In the genomic region with DNA sequence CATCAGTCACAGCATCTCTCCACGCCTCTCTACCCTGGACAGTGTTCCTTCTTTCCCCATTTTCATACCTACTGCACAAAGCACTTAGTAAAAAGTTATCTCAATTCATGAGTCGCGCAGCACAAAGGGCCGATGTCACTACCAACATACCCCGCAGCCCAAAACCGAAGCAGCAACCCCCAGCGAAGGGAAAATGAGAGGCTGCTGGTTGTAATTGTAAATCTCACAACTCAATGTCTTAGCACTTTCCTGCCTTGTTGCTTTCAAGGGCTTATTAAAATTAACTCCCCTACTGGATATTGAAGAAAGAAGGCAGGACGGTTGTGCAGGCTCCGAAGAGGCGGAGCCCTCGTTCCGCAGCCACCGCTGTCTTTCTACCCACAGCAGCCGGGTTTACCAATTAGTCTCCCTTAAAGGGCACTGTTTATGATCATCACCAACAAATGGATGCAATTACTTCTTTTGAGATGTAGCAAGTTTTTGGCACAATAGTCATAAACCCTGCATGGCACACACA, we compare ENCODE assay signal across 2 cellular contexts.
TF ChIP-seq lines count a peak whose summit lies in the region.

No MANE protein-coding gene starts in this region.

TF ChIP-seq in GM23338, 12 proteins besides CTCF, POLR2A, EP300 and RAD21:
- TF ChIP-seq EZH2phosphoT487 (IDR thresholded peaks at IDR 0.05; ENCODE audit: unreplicated experiment) (no peak), STAT1 (IDR thresholded peaks at IDR 0.05; ENCODE audit: unreplicated experiment) (no peak)

TF ChIP-seq in K562, 482 proteins besides CTCF, POLR2A, EP300 and RAD21:
- TF ChIP-seq CSDE1 (IDR thresholded peaks at IDR 0.05) (no peak), CREB3 (tag; conservative IDR thresholded peaks at IDR 0.05; ENCODE audit: low read depth) (no peak), RBM25 (IDR thresholded peaks at IDR 0.05; ENCODE audit: low read depth, low read length, severe bottlenecking) (no peak), TRIM28 (IDR thresholded peaks at IDR 0.05) (no peak), PML (IDR thresholded peaks at IDR 0.05; ENCODE audit: low read length) (no peak), TARDBP (IDR thresholded peaks at IDR 0.05) (no peak), DNMT1 (IDR thresholded peaks at IDR 0.05) (no peak), FOXA3 (CRISPR knock-in tag; conservative IDR thresholded peaks at IDR 0.05 in 1 of 2, IDR thresholded peaks at IDR 0.05 in 1 of 2) (no peak), TAF1 (IDR thresholded peaks at IDR 0.05; ENCODE audit: control insufficient read depth, extremely low read depth, insufficient read depth, low read length, severe bottlenecking) (no peak), ZBTB49 (CRISPR knock-in tag; IDR thresholded peaks at IDR 0.05; ENCODE audit: borderline replicate concordance) (no peak), ZNF75A (CRISPR knock-in tag; IDR thresholded peaks at IDR 0.05) (no peak), ZNF583 (CRISPR knock-in tag; IDR thresholded peaks at IDR 0.05) (no peak), ZNF143 (CRISPR knock-in tag; IDR thresholded peaks at IDR 0.05) (no peak)
- TF ChIP-seq, protein P1, sequence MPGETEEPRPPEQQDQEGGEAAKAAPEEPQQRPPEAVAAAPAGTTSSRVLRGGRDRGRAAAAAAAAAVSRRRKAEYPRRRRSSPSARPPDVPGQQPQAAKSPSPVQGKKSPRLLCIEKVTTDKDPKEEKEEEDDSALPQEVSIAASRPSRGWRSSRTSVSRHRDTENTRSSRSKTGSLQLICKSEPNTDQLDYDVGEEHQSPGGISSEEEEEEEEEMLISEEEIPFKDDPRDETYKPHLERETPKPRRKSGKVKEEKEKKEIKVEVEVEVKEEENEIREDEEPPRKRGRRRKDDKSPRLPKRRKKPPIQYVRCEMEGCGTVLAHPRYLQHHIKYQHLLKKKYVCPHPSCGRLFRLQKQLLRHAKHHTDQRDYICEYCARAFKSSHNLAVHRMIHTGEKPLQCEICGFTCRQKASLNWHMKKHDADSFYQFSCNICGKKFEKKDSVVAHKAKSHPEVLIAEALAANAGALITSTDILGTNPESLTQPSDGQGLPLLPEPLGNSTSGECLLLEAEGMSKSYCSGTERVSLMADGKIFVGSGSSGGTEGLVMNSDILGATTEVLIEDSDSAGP (CRISPR knock-in tag; IDR thresholded peaks at IDR 0.05), result no peak
- TF ChIP-seq, protein P2, sequence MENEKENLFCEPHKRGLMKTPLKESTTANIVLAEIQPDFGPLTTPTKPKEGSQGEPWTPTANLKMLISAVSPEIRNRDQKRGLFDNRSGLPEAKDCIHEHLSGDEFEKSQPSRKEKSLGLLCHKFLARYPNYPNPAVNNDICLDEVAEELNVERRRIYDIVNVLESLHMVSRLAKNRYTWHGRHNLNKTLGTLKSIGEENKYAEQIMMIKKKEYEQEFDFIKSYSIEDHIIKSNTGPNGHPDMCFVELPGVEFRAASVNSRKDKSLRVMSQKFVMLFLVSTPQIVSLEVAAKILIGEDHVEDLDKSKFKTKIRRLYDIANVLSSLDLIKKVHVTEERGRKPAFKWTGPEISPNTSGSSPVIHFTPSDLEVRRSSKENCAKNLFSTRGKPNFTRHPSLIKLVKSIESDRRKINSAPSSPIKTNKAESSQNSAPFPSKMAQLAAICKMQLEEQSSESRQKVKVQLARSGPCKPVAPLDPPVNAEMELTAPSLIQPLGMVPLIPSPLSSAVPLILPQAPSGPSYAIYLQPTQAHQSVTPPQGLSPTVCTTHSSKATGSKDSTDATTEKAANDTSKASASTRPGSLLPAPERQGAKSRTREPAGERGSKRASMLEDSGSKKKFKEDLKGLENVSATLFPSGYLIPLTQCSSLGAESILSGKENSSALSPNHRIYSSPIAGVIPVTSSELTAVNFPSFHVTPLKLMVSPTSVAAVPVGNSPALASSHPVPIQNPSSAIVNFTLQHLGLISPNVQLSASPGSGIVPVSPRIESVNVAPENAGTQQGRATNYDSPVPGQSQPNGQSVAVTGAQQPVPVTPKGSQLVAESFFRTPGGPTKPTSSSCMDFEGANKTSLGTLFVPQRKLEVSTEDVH (IDR thresholded peaks at IDR 0.05; ENCODE audit: low read depth, partially characterized antibody), result no peak
